Comparison of ENCODE assay signal across 18 cellular contexts in genomic region chr9:28317706-28318210, GRCh38.
"Had no signal": no experiment of that assay in that cellular context is flagged by ENCODE, and none has a peak within 500 bp of the region (broad histone marks: within the 10 kb centered on the region; RNA-seq: fewer than 3 reads in every experiment).

No MANE protein-coding gene starts in this region.

- H3K27me3 ChIP-seq: heart left ventricle, testis, tibial nerve, upper lobe of right lung, vagina had no signal

- H3K36me3 ChIP-seq: heart left ventricle, left ventricle myocardium inferior, tibial nerve, upper lobe of right lung, vagina had no signal

- H3K9me3 ChIP-seq: heart left ventricle, testis, tibial nerve, upper lobe of right lung, vagina had no signal

- H3K4me3 ChIP-seq: coronary artery, heart left ventricle, left ventricle myocardium inferior, lung, testis, tibial nerve, upper lobe of right lung, vagina had no signal

- H3K27ac ChIP-seq: coronary artery, heart left ventricle, left ventricle myocardium inferior, testis, tibial nerve, upper lobe of right lung, vagina had no signal

- DNase-seq: effector CD8-positive, alpha-beta T cell; heart left ventricle; kidney; left cardiac atrium; left ventricle myocardium inferior; mesendoderm; naive thymus-derived CD4-positive, alpha-beta T cell; nephron progenitor cell; right cardiac atrium; small intestine; stimulated activated CD4-positive, alpha-beta T cell treated with anti-CD3 and anti-CD28 coated beads, Interleukin-12 subunit alpha, Interleukin-12 subunit beta, amount 100 ng/mL, for 4 hours; stimulated activated naive CD8-positive, alpha-beta T cell treated with anti-CD3 and anti-CD28 coated beads, Interleukin-15, Interleukin-2, amounts not matched to agents 100 U/mL and 50 U/mL, for 24 hours; testis; upper lobe of right lung had no signal

- H3K4me1 ChIP-seq: heart left ventricle, left ventricle myocardium inferior, testis, tibial nerve, upper lobe of right lung, vagina had no signal
